11 cellular contexts compared by ENCODE assay signal in genomic region chr2:98664323-98664722, GRCh38. TPM values are rescaled to one million over a fixed set of nuclear protein-coding genes. Genes with fewer than 3 reads are reported as not detected.
A peak's percentile ranks its signal among the peaks of the same experiment; 100 is the strongest.
DNase-seq lines count a peak whose midpoint lies in the region; ATAC-seq and TF ChIP-seq lines count a peak whose summit lies in the region.
"Had no signal": no experiment of that assay in that cellular context is flagged by ENCODE, and none has a peak within 500 bp of the region (broad histone marks: within the 10 kb centered on the region; RNA-seq: fewer than 3 reads in every experiment).

No MANE protein-coding gene starts in this region.

- peaks cover 60% of the 10 kb centered on the region for H3K36me3 Mint-ChIP-seq in activated CD4-positive, alpha-beta memory T cell treated with anti-CD3 and anti-CD28 coated beads for 36 hours

- no peak for TF ChIP-seq EP300 in upper lobe of left lung (IDR thresholded peaks at IDR 0.05)

- H3K27ac ChIP-seq in upper lobe of left lung, result no peak overlapping the region

- intact Hi-C loops in activated CD4-positive, alpha-beta memory T cell treated with anti-CD3 and anti-CD28 coated beads for 36 hours (cut with micrococcal nuclease), result loop anchor here (1.0 kb wide), 1 partner anchor 28 kb away; no protein-coding TSS in a partner anchor
- intact Hi-C loops in sciatic nerve (cut with DNase I), result no loop called here

- no peaks in the 10 kb centered on the region for H3K27me3 Mint-ChIP-seq in activated CD4-positive, alpha-beta memory T cell treated with anti-CD3 and anti-CD28 coated beads for 36 hours
- H3K27me3 Mint-ChIP-seq: B cell had no signal

- POLR2A ChIA-PET in activated CD4-positive, alpha-beta memory T cell treated with anti-CD3 and anti-CD28 coated beads for 36 hours (lab: Charles Lee), result interaction anchor here (0.8 to 1.4 kb wide), 3 partner anchors 29 to 107 kb away, joined by 3 to 5 read pairs (median 4); no protein-coding TSS in a partner anchor
- POLR2A ChIA-PET in HEK293T (lab: Yijun Ruan, JAX), result no interaction called here

- H3K36me3 ChIP-seq in upper lobe of left lung, result peaks cover 0 to 30% (median 5%) of the 10 kb centered on the region in 4 donors

- peak; percentile 55 to 66 for ATAC-seq in upper lobe of left lung (ENCODE audit: low FRiP score in 2 of 2)
- no peak for ATAC-seq in sciatic nerve

- TF ChIP-seq POLR2A in upper lobe of left lung (IDR thresholded peaks at IDR 0.05), result no peak

- H3K9me3 ChIP-seq in upper lobe of left lung, result no peaks in the 10 kb centered on the region

- peaks cover 67% of the 10 kb centered on the region for H3K4me1 Mint-ChIP-seq in activated CD4-positive, alpha-beta memory T cell treated with anti-CD3 and anti-CD28 coated beads for 36 hours (ENCODE audit: low read depth)

- H3K4me3 Mint-ChIP-seq in activated CD4-positive, alpha-beta memory T cell treated with anti-CD3 and anti-CD28 coated beads for 36 hours, result peak overlapping the region; percentile 60
- H3K4me3 Mint-ChIP-seq: B cell had no signal

- CTCF ChIA-PET in activated CD4-positive, alpha-beta memory T cell treated with anti-CD3 and anti-CD28 coated beads for 36 hours (lab: Charles Lee), result interaction anchor here (0.8 to 1.2 kb wide), 2 partner anchors 23 to 65 kb away, joined by 3 to 5 read pairs; no protein-coding TSS in a partner anchor
- CTCF ChIA-PET in HEK293T (lab: Yijun Ruan, JAX), result interaction anchor here (0.9 kb wide), 1 partner anchor 19 kb away, joined by 3 read pairs; no protein-coding TSS in a partner anchor

- H3K27me3 ChIP-seq in upper lobe of left lung, result no peaks in the 10 kb centered on the region

- DNase-seq in activated naive CD4-positive, alpha-beta T cell treated with Interleukin-2 at 50 U/mL for 16 hours, result peak; percentile 58
- no peak for DNase-seq in activated naive CD4-positive, alpha-beta T cell (lab: John Stamatoyannopoulos, UW)
- peak; percentile 74 for DNase-seq in activated CD4-positive, alpha-beta memory T cell treated with anti-CD3 and anti-CD28 coated beads for 36 hours
- DNase-seq in fibroblast of villous mesenchyme (ENCODE audit: low read depth) (peak; percentile 7), upper lobe of left lung (peak in 1 of 2 donors; percentile 70), HEK293T (ENCODE audit: extremely low spot score) (no peak), sciatic nerve (ENCODE audit: low spot score) (no peak), occipital lobe (lab: John Stamatoyannopoulos, UW) (no peak)
- DNase-seq: islet precursor cell, SW 1271 had no signal

- H3K27ac Mint-ChIP-seq in activated CD4-positive, alpha-beta memory T cell treated with anti-CD3 and anti-CD28 coated beads for 36 hours, result peak overlapping the region; percentile 99
- H3K27ac Mint-ChIP-seq: B cell had no signal

- H3K9me3 Mint-ChIP-seq in activated CD4-positive, alpha-beta memory T cell treated with anti-CD3 and anti-CD28 coated beads for 36 hours, result peaks cover 23% of the 10 kb centered on the region

- WGBS in upper lobe of left lung, 2 donors, result 51 to 68% methylated on average over 3 of the region's 3 CpGs

- TF ChIP-seq CTCF in fibroblast of villous mesenchyme (IDR thresholded peaks at IDR 0.05; ENCODE audit: insufficient read depth, low read depth, low read length), result no peak
- no peak for TF ChIP-seq CTCF in upper lobe of left lung (IDR thresholded peaks at IDR 0.05)

- peaks cover 3 to 8% (median 6%) of the 10 kb centered on the region in 4 donors for H3K4me1 ChIP-seq in upper lobe of left lung

- H3K4me3 ChIP-seq in fibroblast of villous mesenchyme (ENCODE audit: low read depth, low read length) (no peak overlapping the region), upper lobe of left lung (no peak overlapping the region)

TF ChIP-seq in HEK293T, 16 proteins besides CTCF, POLR2A, EP300 and RAD21:
- no peak for TF ChIP-seq FOXA1 (IDR thresholded peaks at IDR 0.05)
- TF ChIP-seq NFRKB (IDR thresholded peaks at IDR 0.05), result no peak
- no peak for TF ChIP-seq BHLHE40 (IDR thresholded peaks at IDR 0.05; ENCODE audit: borderline replicate concordance)
- no peak for TF ChIP-seq SUZ12 (IDR thresholded peaks at IDR 0.05)
- TF ChIP-seq SP1 (IDR thresholded peaks at IDR 0.05), result no peak
- TF ChIP-seq LEF1 (IDR thresholded peaks at IDR 0.05; ENCODE audit: borderline replicate concordance), result no peak
- TF ChIP-seq FOXK2 (IDR thresholded peaks at IDR 0.05), result no peak
- no peak for TF ChIP-seq TARDBP (IDR thresholded peaks at IDR 0.05)
- no peak for TF ChIP-seq FOXM1 (IDR thresholded peaks at IDR 0.05; ENCODE audit: borderline replicate concordance)
- no peak for TF ChIP-seq PKNOX1 (IDR thresholded peaks at IDR 0.05)
- TF ChIP-seq HDGF (IDR thresholded peaks at IDR 0.05; ENCODE audit: borderline replicate concordance), result no peak
- TF ChIP-seq CTBP1 (IDR thresholded peaks at IDR 0.05; ENCODE audit: borderline replicate concordance), result no peak
- TF ChIP-seq L3MBTL2 (conservative IDR thresholded peaks at IDR 0.05), result no peak
- no peak for TF ChIP-seq ARNT (IDR thresholded peaks at IDR 0.05)
- no peak for TF ChIP-seq ELF4 (IDR thresholded peaks at IDR 0.05)
TF ChIP-seq in HEK293T: peak in this region for 0.

RNA-seq across cellular contexts. Expression of gene UNC50, which starts 55.9 kb away (rescaled TPM):
- 10 to 100 TPM; 33.4 to 36.2 TPM for total RNA-seq in activated CD4-positive, alpha-beta memory T cell treated with anti-CD3 and anti-CD28 coated beads for 36 hours
- total RNA-seq in fibroblast of villous mesenchyme (30.6 and 46.2 TPM in 2 replicates), upper lobe of left lung (10 to 100 TPM; 28.3 to 65.2 (median 44.6) TPM), sciatic nerve (43.6 TPM), occipital lobe (51.8 TPM)

RNA-seq across cellular contexts. Expression of gene COA5, which starts 56.0 kb away (rescaled TPM):
- total RNA-seq in activated CD4-positive, alpha-beta memory T cell treated with anti-CD3 and anti-CD28 coated beads for 36 hours, result 10 to 100 TPM; 26.7 to 28.5 TPM
- total RNA-seq in fibroblast of villous mesenchyme (12.6 and 19.0 TPM in 2 replicates), upper lobe of left lung (10 to 100 TPM; 22.8 to 37.7 (median 27.0) TPM), sciatic nerve (38.2 TPM), occipital lobe (61.0 TPM)

Comparison
In these comparisons a context has a peak if more than half of its experiments do, and no peak if none do; other contexts are left out.
1. DNase-seq: peak in activated naive CD4-positive, alpha-beta T cell treated with Interleukin-2 at 50 U/mL for 16 hours (single experiment), activated CD4-positive, alpha-beta memory T cell treated with anti-CD3 and anti-CD28 coated beads for 36 hours (single experiment) and fibroblast of villous mesenchyme (single experiment); none in activated naive CD4-positive, alpha-beta T cell (0 of 4), HEK293T (single experiment), sciatic nerve (single experiment) and occipital lobe (single experiment).